Comparison of ENCODE assay signal across 27 cellular contexts in genomic region chr14:99325591-99325990, GRCh38.
"Had no signal": no experiment of that assay in that cellular context is flagged by ENCODE, and none has a peak within 500 bp of the region (broad histone marks: within the 10 kb centered on the region; RNA-seq: fewer than 3 reads in every experiment).

No MANE protein-coding gene starts in this region.

- H3K9me3 Mint-ChIP-seq: activated B cell treated with CpG ODN at 0.5 μM for 24 hours; effector memory CD8-positive, alpha-beta T cell; natural killer cell; T-helper 1 cell treated with Interleukin-12 subunit alpha and Interleukin-12 subunit beta and Interleukin-4 antibody, amounts not matched to agents 30 μg/mL and 1 μg/mL, for 36 hours had no signal

- ATAC-seq: activated CD4-positive, alpha-beta T cell treated with anti-CD3 and anti-CD28 coated beads for 36 hours; effector memory CD8-positive, alpha-beta T cell; esophagus mucosa; left lobe of liver; natural killer cell; psoas muscle; right cardiac atrium; stimulated activated memory B cell treated with anti-CD40 and anti-IgM and Interleukin-4, amounts not matched to agents 10 μg/mL and 1 μg/mL and 100 μg/mL, for 72 hours had no signal

- H3K27me3 ChIP-seq: adrenal gland, ascending aorta, brain microvascular endothelial cell, ovary, tibial nerve, vagina had no signal

- H3K4me3 ChIP-seq: adrenal gland, ascending aorta, ovary, psoas muscle, stomach, suprapubic skin, tibial nerve, vagina had no signal

- FAIRE-seq: endothelial cell of umbilical vein had no signal

- DNase-seq: activated B cell treated with CpG ODN at 0.5 μM for 24 hours; activated CD4-positive, alpha-beta T cell treated with anti-CD3 and anti-CD28 coated beads for 36 hours; activated CD4-positive, alpha-beta T cell treated with anti-CD3 and anti-CD28 coated beads, Interleukin-2, amount 50 U/mL, for 48 hours; activated naive CD4-positive, alpha-beta T cell; brain microvascular endothelial cell; caudate nucleus; effector memory CD8-positive, alpha-beta T cell; foreskin melanocyte; midbrain; natural killer cell; psoas muscle; right cardiac atrium; stimulated activated CD4-positive, alpha-beta T cell treated with anti-CD3 and anti-CD28 coated beads, Interleukin-12 subunit alpha, Interleukin-12 subunit beta, amount 100 ng/mL, for 4 hours; stomach; T1000 had no signal

- H3K4me3 Mint-ChIP-seq: activated B cell treated with CpG ODN at 0.5 μM for 24 hours; activated CD4-positive, alpha-beta T cell treated with anti-CD3 and anti-CD28 coated beads for 36 hours; activated naive CD8-positive, alpha-beta T cell; effector memory CD8-positive, alpha-beta T cell; natural killer cell; stimulated activated memory B cell treated with anti-CD40 and anti-IgM and Interleukin-4, amounts not matched to agents 10 μg/mL and 1 μg/mL and 100 μg/mL, for 72 hours; T-helper 1 cell treated with Interleukin-12 subunit alpha and Interleukin-12 subunit beta and Interleukin-4 antibody, amounts not matched to agents 30 μg/mL and 1 μg/mL, for 36 hours had no signal

- H3K36me3 ChIP-seq: adrenal gland, ascending aorta, brain microvascular endothelial cell, ovary, stomach, suprapubic skin, tibial nerve, vagina had no signal

- H3K27ac ChIP-seq: adrenal gland, ascending aorta, brain microvascular endothelial cell, ovary, psoas muscle, stomach, suprapubic skin, tibial nerve, vagina had no signal

- H3K36me3 Mint-ChIP-seq: activated naive CD8-positive, alpha-beta T cell; natural killer cell; stimulated activated memory B cell treated with anti-CD40 and anti-IgM and Interleukin-4, amounts not matched to agents 10 μg/mL and 1 μg/mL and 100 μg/mL, for 72 hours had no signal

- H3K27me3 Mint-ChIP-seq: activated B cell treated with CpG ODN at 0.5 μM for 24 hours; stimulated activated memory B cell treated with anti-CD40 and anti-IgM and Interleukin-4, amounts not matched to agents 10 μg/mL and 1 μg/mL and 100 μg/mL, for 72 hours had no signal

- H3K4me1 ChIP-seq: adrenal gland, ascending aorta, psoas muscle, suprapubic skin, tibial nerve, vagina had no signal

- H3K27ac Mint-ChIP-seq: activated B cell treated with CpG ODN at 0.5 μM for 24 hours; activated CD4-positive, alpha-beta T cell treated with anti-CD3 and anti-CD28 coated beads for 36 hours; activated naive CD8-positive, alpha-beta T cell; effector memory CD8-positive, alpha-beta T cell; natural killer cell; stimulated activated memory B cell treated with anti-CD40 and anti-IgM and Interleukin-4, amounts not matched to agents 10 μg/mL and 1 μg/mL and 100 μg/mL, for 72 hours; T-helper 1 cell treated with Interleukin-12 subunit alpha and Interleukin-12 subunit beta and Interleukin-4 antibody, amounts not matched to agents 30 μg/mL and 1 μg/mL, for 36 hours had no signal

- H3K4me1 Mint-ChIP-seq: activated B cell treated with CpG ODN at 0.5 μM for 24 hours; activated CD4-positive, alpha-beta T cell treated with anti-CD3 and anti-CD28 coated beads for 36 hours; stimulated activated memory B cell treated with anti-CD40 and anti-IgM and Interleukin-4, amounts not matched to agents 10 μg/mL and 1 μg/mL and 100 μg/mL, for 72 hours had no signal

- H3K9me3 ChIP-seq: adrenal gland, ascending aorta, ovary, psoas muscle, stomach, suprapubic skin, tibial nerve, vagina had no signal
